In genomic region chr22:45272498-45272897, GRCh38 we compare ENCODE assay signal across 1 cellular context.
A peak's percentile ranks its signal among the peaks of the same experiment; 100 is the strongest.
TF ChIP-seq lines count a peak whose summit lies in the region.

No MANE protein-coding gene starts in this region.

TF ChIP-seq in HepG2, 621 proteins besides CTCF, POLR2A, EP300 and RAD21 (continued from another document and continues in another):
- no peak for TF ChIP-seq ZBTB10 (CRISPR knock-in tag; IDR thresholded peaks at IDR 0.05; ENCODE audit: borderline replicate concordance)
- TF ChIP-seq IRF1 (CRISPR knock-in tag; IDR thresholded peaks at IDR 0.05; ENCODE audit: low read depth) = no peak
- TF ChIP-seq ZBTB7A (CRISPR knock-in tag; IDR thresholded peaks at IDR 0.05) = peak; percentile 35; the same call in 1 of the 2 replicates
- TF ChIP-seq FOXK2 (IDR thresholded peaks at IDR 0.05) = 0 out of 2 replicates have a peak, but pooled peaks have one; percentile 7
- no peak for TF ChIP-seq CSRNP2 (CRISPR knock-in tag; conservative IDR thresholded peaks at IDR 0.05; ENCODE audit: low read depth)
- TF ChIP-seq TMF1 (CRISPR knock-in tag; IDR thresholded peaks at IDR 0.05; ENCODE audit: low read depth) = 0 out of 2 replicates have a peak, but pooled peaks have one; percentile 68
- TF ChIP-seq SRSF1 (optimal IDR thresholded peaks at IDR 0.05; ENCODE audit: low read depth, low read length) = no peak
- TF ChIP-seq HOXA3 (CRISPR knock-in tag; IDR thresholded peaks at IDR 0.05) = no peak
- TF ChIP-seq TAF15 (IDR thresholded peaks at IDR 0.05; ENCODE audit: low read depth, low read length, poor library complexity, severe bottlenecking) = no peak
- TF ChIP-seq ZNF432 (CRISPR knock-in tag; IDR thresholded peaks at IDR 0.05; ENCODE audit: borderline replicate concordance) = no peak
- TF ChIP-seq ZBTB14 (CRISPR knock-in tag; IDR thresholded peaks at IDR 0.05) = no peak
- no peak for TF ChIP-seq ZNF800 (CRISPR knock-in tag; IDR thresholded peaks at IDR 0.05)
- no peak for TF ChIP-seq MAFF (IDR thresholded peaks at IDR 0.05; ENCODE audit: low read depth, low read length)
- TF ChIP-seq ZNF207 (IDR thresholded peaks at IDR 0.05; ENCODE audit: borderline replicate concordance) = no peak
- no peak for TF ChIP-seq SNAPC4 (CRISPR knock-in tag; IDR thresholded peaks at IDR 0.05)
- TF ChIP-seq KLF6 (CRISPR knock-in tag; IDR thresholded peaks at IDR 0.05) = no peak
- TF ChIP-seq MXD1 (CRISPR knock-in tag; IDR thresholded peaks at IDR 0.05) = no peak
- TF ChIP-seq CCAR2 (optimal IDR thresholded peaks at IDR 0.05; ENCODE audit: low read depth, low read length) = no peak
- no peak for TF ChIP-seq ARID5B (CRISPR knock-in tag; IDR thresholded peaks at IDR 0.05)
- TF ChIP-seq BRCA1 (CRISPR knock-in tag; IDR thresholded peaks at IDR 0.05) = no peak
- TF ChIP-seq ZBTB34 (CRISPR knock-in tag; IDR thresholded peaks at IDR 0.05) = peak; percentile 77; the same call in 1 of the 2 replicates
- 0 out of 2 replicates have a peak, but pooled peaks have one; percentile 12 for TF ChIP-seq ZNF160 (CRISPR knock-in tag; IDR thresholded peaks at IDR 0.05)
- TF ChIP-seq CHD4 (IDR thresholded peaks at IDR 0.05; ENCODE audit: borderline replicate concordance, low read length) = no peak
- TF ChIP-seq RNF219 (CRISPR knock-in tag; IDR thresholded peaks at IDR 0.05) = no peak
- TF ChIP-seq ADNP (CRISPR knock-in tag; IDR thresholded peaks at IDR 0.05) = no peak
- TF ChIP-seq STAG1 (CRISPR knock-in tag; IDR thresholded peaks at IDR 0.05) = peak; percentile 38
- TF ChIP-seq FOXJ3 (CRISPR knock-in tag; IDR thresholded peaks at IDR 0.05; ENCODE audit: borderline replicate concordance) = no peak
- no peak for TF ChIP-seq ZFYVE20 (CRISPR knock-in tag; IDR thresholded peaks at IDR 0.05; ENCODE audit: borderline replicate concordance, low read depth)
- TF ChIP-seq CSRNP1 (CRISPR knock-in tag; IDR thresholded peaks at IDR 0.05) = no peak
- TF ChIP-seq CC2D1A (CRISPR knock-in tag; IDR thresholded peaks at IDR 0.05) = no peak
- TF ChIP-seq ZNF644 (CRISPR knock-in tag; IDR thresholded peaks at IDR 0.05; ENCODE audit: low read depth) = no peak
- TF ChIP-seq EEA1 (CRISPR knock-in tag; IDR thresholded peaks at IDR 0.05; ENCODE audit: borderline replicate concordance) = no peak
